17 cellular contexts compared by ENCODE assay signal in genomic region chr5:177984565-177985166, GRCh38. TPM values are rescaled to one million over a fixed set of nuclear protein-coding genes. Genes with fewer than 3 reads are reported as not detected.
DNase-seq lines count a peak whose midpoint lies in the region; ATAC-seq, FAIRE-seq and TF ChIP-seq lines count a peak whose summit lies in the region.
"Had no signal": no experiment of that assay in that cellular context is flagged by ENCODE, and none has a peak within 500 bp of the region (broad histone marks: within the 10 kb centered on the region; RNA-seq: fewer than 3 reads in every experiment).

No MANE protein-coding gene starts in this region.

- no peaks in the 10 kb centered on the region for H3K9me3 Mint-ChIP-seq in T-helper 1 cell treated with Interleukin-12 subunit alpha and Interleukin-12 subunit beta and Interleukin-4 antibody, amounts not matched to agents 30 μg/mL and 1 μg/mL, for 36 hours
- H3K9me3 Mint-ChIP-seq: effector memory CD8-positive, alpha-beta T cell had no signal

- H3K27me3 Mint-ChIP-seq in T-helper 1 cell treated with Interleukin-12 subunit alpha and Interleukin-12 subunit beta and Interleukin-4 antibody, amounts not matched to agents 30 μg/mL and 1 μg/mL, for 36 hours (ENCODE audit: low read depth): peaks cover 70% of the 10 kb centered on the region

- no peak for TF ChIP-seq CTCF in H1 (IDR thresholded peaks at IDR 0.05; ENCODE audit: control extremely low read depth in 1 of 3, insufficient read depth in 1 of 3, low read depth in 1 of 3, low read length in 3 of 3)

- H3K18ac ChIP-seq in H1 (ENCODE audit: extremely low read depth, low read length): no peak overlapping the region
- no peak overlapping the region for H3K18ac ChIP-seq in neuronal stem cell (ENCODE audit: low read length)

- H4K8ac ChIP-seq in H1 (ENCODE audit: extremely low read depth, insufficient read depth, low read length): no peak overlapping the region
- no peak overlapping the region for H4K8ac ChIP-seq in neuronal stem cell (ENCODE audit: low read depth, low read length)

- no peak for TF ChIP-seq POLR2A in H1 (IDR thresholded peaks at IDR 0.05; ENCODE audit: control extremely low read depth in 1 of 2, low read depth in 2 of 2, low read length in 2 of 2)

- no peak for TF ChIP-seq RAD21 in H1 (IDR thresholded peaks at IDR 0.05 in 1 of 2, conservative IDR thresholded peaks at IDR 0.05 in 1 of 2; ENCODE audit: low read depth in 2 of 2, low read length in 2 of 2)

- no peak overlapping the region for H3K4me3 ChIP-seq in Karpas-422 (ENCODE audit: low read length)
- peak overlapping the region in 3 of 4 experiments; percentile 19 to 62 (median 34); a peak in 5 of 8 replicates for H3K4me3 ChIP-seq in H1 (ENCODE audit: extremely low read depth in 1 of 4, insufficient read depth in 2 of 4, low read depth in 3 of 4, low read length in 4 of 4)
- H3K4me3 ChIP-seq in neuronal stem cell (ENCODE audit: low read length in 2 of 2): peak overlapping the region in 1 of 2 donors; percentile 33
- H3K4me3 ChIP-seq: tibial artery had no signal

- no peak overlapping the region for H3K56ac ChIP-seq in H1 (replicated peaks; ENCODE audit: insufficient read length, low read depth, low read length)

- H3K79me1 ChIP-seq in H1 (ENCODE audit: low read depth, low read length): no peaks in the 10 kb centered on the region
- peaks cover 4% of the 10 kb centered on the region for H3K79me1 ChIP-seq in neuronal stem cell (ENCODE audit: low read depth, low read length)

- no peaks in the 10 kb centered on the region for H3K4me1 ChIP-seq in Karpas-422 (ENCODE audit: low read length)
- H3K4me1 ChIP-seq in H1 (replicated peaks in 1 of 4; ENCODE audit: control insufficient read depth in 3 of 4, insufficient read depth in 4 of 4, low read length in 3 of 4): peaks cover 0 to 10% (median 6%) of the 10 kb centered on the region in 4 experiments; a peak in 3 of 7 replicates
- H3K4me1 ChIP-seq in neuronal stem cell (ENCODE audit: control insufficient read depth in 2 of 2, insufficient read depth in 1 of 2, low read depth in 1 of 2, low read length in 2 of 2): peaks cover 0 to 11% of the 10 kb centered on the region in 2 donors

- no peak overlapping the region for H3K27ac Mint-ChIP-seq in T-helper 1 cell treated with Interleukin-12 subunit alpha and Interleukin-12 subunit beta and Interleukin-4 antibody, amounts not matched to agents 30 μg/mL and 1 μg/mL, for 36 hours
- H3K27ac Mint-ChIP-seq: effector memory CD8-positive, alpha-beta T cell had no signal

- H2AFZ ChIP-seq in Karpas-422 (ENCODE audit: low read length): no peak overlapping the region
- peak overlapping the region; percentile 83; the same call in 1 of the 2 replicates for H2AFZ ChIP-seq in H1 (ENCODE audit: low read length)
- H2AFZ ChIP-seq in neuronal stem cell (ENCODE audit: low read length): no peak overlapping the region

- no peak for TF ChIP-seq EP300 in H1 (IDR thresholded peaks at IDR 0.05; ENCODE audit: borderline replicate concordance in 1 of 2, low read depth in 2 of 2, low read length in 2 of 2)

- 39% methylated on average over 45 of the region's 46 CpGs; no CpG with 5 or more reads in 1 of the 2 experiments for WGBS in H1 (ENCODE audit: extremely low coverage in 1 of 2, insufficient coverage in 1 of 2, insufficient read length in 1 of 2, insufficient replicate concordance in 2 of 2, low coverage in 1 of 2, low lambda C conversion rate in 2 of 2, missing lambda C conversion rate in 1 of 2), 2 experiments
- no CpG with 5 or more reads among the region's 46 CpGs for WGBS in neuronal stem cell (ENCODE audit: extremely low coverage in 2 of 2, insufficient read length in 2 of 2, insufficient replicate concordance in 1 of 2), 2 donors

- no peak overlapping the region for H4K91ac ChIP-seq in H1 (replicated peaks; ENCODE audit: insufficient read length, low read length)
- no peak overlapping the region for H4K91ac ChIP-seq in neuronal stem cell (ENCODE audit: low read depth, low read length, poor library complexity)

- H2BK20ac ChIP-seq in H1 (ENCODE audit: low read length): no peak overlapping the region

- H2BK15ac ChIP-seq in H1 (ENCODE audit: low read length) (no peak overlapping the region), neuronal stem cell (ENCODE audit: low read length) (no peak overlapping the region)

- POLR2A ChIA-PET in H1 (lab: Charles Lee; ENCODE audit: partially characterized antibody): interaction anchor here (0.5 to 1.3 kb wide), 3 partner anchors 9 to 166 kb away, joined by 3 to 5 read pairs (median 4); no protein-coding TSS in a partner anchor

- H3K36me3 Mint-ChIP-seq in T-helper 1 cell treated with Interleukin-12 subunit alpha and Interleukin-12 subunit beta and Interleukin-4 antibody, amounts not matched to agents 30 μg/mL and 1 μg/mL, for 36 hours (ENCODE audit: low read depth): no peaks in the 10 kb centered on the region

- no peak overlapping the region for H2AK5ac ChIP-seq in H1 (ENCODE audit: low read depth, low read length)
- no peak overlapping the region for H2AK5ac ChIP-seq in neuronal stem cell (ENCODE audit: low read depth, low read length)

- CTCF ChIA-PET in H1 (lab: Charles Lee; ENCODE audit: partially characterized antibody): interaction anchor here (0.7 to 3.5 kb wide), 11 partner anchors 9 to 1327 kb away, joined by 3 to 26 read pairs (median 3); partner anchors contain the start of gene PROP1

- H2BK120ac ChIP-seq in H1 (replicated peaks; ENCODE audit: low read depth, low read length): no peak overlapping the region
- H2BK120ac ChIP-seq in neuronal stem cell (ENCODE audit: low read depth, low read length): no peak overlapping the region

- no peak overlapping the region for H3K14ac ChIP-seq in H1 (ENCODE audit: insufficient read length)
- H3K14ac ChIP-seq in neuronal stem cell (ENCODE audit: low read length): peak overlapping the region; percentile 17

- H4K5ac ChIP-seq in H1 (ENCODE audit: insufficient read length, low read depth, low read length): no peak overlapping the region

- no peaks in the 10 kb centered on the region; the same call in 1 of the 2 replicates for H3K23me2 ChIP-seq in H1 (ENCODE audit: low read depth, low read length)

- no peak overlapping the region for H3K4me2 ChIP-seq in Karpas-422 (ENCODE audit: low read depth, low read length, poor library complexity, severe bottlenecking)
- peak overlapping the region in 1 of 2 experiments; percentile 70; a peak in 3 of 4 replicates for H3K4me2 ChIP-seq in H1 (ENCODE audit: insufficient read depth in 1 of 2, low read depth in 2 of 2, low read length in 2 of 2)
- H3K4me2 ChIP-seq in neuronal stem cell (ENCODE audit: insufficient read depth, low read length, poor library complexity, severe bottlenecking): no peak overlapping the region

- H3K23ac ChIP-seq in H1 (ENCODE audit: insufficient read length): no peak overlapping the region
- H3K23ac ChIP-seq in neuronal stem cell (ENCODE audit: low read depth, low read length, poor library complexity): no peak overlapping the region

- FAIRE-seq in H1 (lab: Jason Lieb, UNC): no peak
- FAIRE-seq: GM18507, RCC 7860 had no signal

- DNase-seq in T-helper 1 cell (no peak), Karpas-422 (peak; percentile 10), H1 (ENCODE audit: low read depth in 1 of 2, low spot score in 2 of 2) (no peak), neuronal stem cell (ENCODE audit: low spot score) (no peak), midbrain (lab: John Stamatoyannopoulos, UW) (no peak), NCI-H128 (lab: John Stamatoyannopoulos, UW; ENCODE audit: unreplicated experiment) (no peak)
- DNase-seq: activated effector memory CD4-positive, alpha-beta T cell treated with Interleukin-2 at 50 U/mL for 16 hours; effector memory CD8-positive, alpha-beta T cell; NCI-H2081; tibial artery had no signal

- H3K9me3 ChIP-seq in Karpas-422 (ENCODE audit: low read length) (no peaks in the 10 kb centered on the region), H1 (ENCODE audit: insufficient read depth in 2 of 2, low read depth in 1 of 2, low read length in 1 of 2) (no peaks in the 10 kb centered on the region), neuronal stem cell (replicated peaks in 1 of 2; ENCODE audit: control insufficient read depth in 2 of 2, insufficient read depth in 1 of 2, low read depth in 1 of 2, low read length in 2 of 2) (peaks cover 0 to 3% of the 10 kb centered on the region in 2 donors)
- H3K9me3 ChIP-seq: tibial artery had no signal

- H3K27ac ChIP-seq in Karpas-422 (ENCODE audit: low read length): no peak overlapping the region
- H3K27ac ChIP-seq in H1 (ENCODE audit: low read depth, low read length): no peak overlapping the region
- H3K27ac ChIP-seq in neuronal stem cell (replicated peaks; ENCODE audit: low read length): no peak overlapping the region
- H3K27ac ChIP-seq: 22Rv1, HL-60, tibial artery had no signal

- H2BK5ac ChIP-seq in H1 (ENCODE audit: low read depth, low read length): no peak overlapping the region
- H2BK5ac ChIP-seq in neuronal stem cell (ENCODE audit: low read length): no peak overlapping the region

- no peaks in the 10 kb centered on the region for H3K36me3 ChIP-seq in Karpas-422 (ENCODE audit: insufficient read depth, low read length)
- H3K36me3 ChIP-seq in H1 (ENCODE audit: control insufficient read depth in 2 of 4, insufficient read depth in 4 of 4, low read length in 3 of 4): no peaks in the 10 kb centered on the region
- no peaks in the 10 kb centered on the region for H3K36me3 ChIP-seq in neuronal stem cell (replicated peaks in 1 of 2; ENCODE audit: control insufficient read depth in 2 of 2, insufficient read depth in 2 of 2, low read length in 2 of 2)
- H3K36me3 ChIP-seq: tibial artery had no signal

- H4K20me1 ChIP-seq in Karpas-422 (ENCODE audit: insufficient read depth, low read depth, low read length): no peaks in the 10 kb centered on the region
- H4K20me1 ChIP-seq in H1 (replicated peaks in 1 of 2; ENCODE audit: control insufficient read depth in 1 of 2, insufficient read depth in 2 of 2, low read length in 2 of 2): no peaks in the 10 kb centered on the region

- no peaks in the 10 kb centered on the region for H3K9me2 ChIP-seq in Karpas-422 (replicated peaks; ENCODE audit: insufficient read depth, low read length)

- H3K27me3 ChIP-seq in Karpas-422 (ENCODE audit: low read length) (no peaks in the 10 kb centered on the region), H1 (replicated peaks in 1 of 4; ENCODE audit: control insufficient read depth in 3 of 4, extremely low read depth in 1 of 4, insufficient read depth in 3 of 4, low read length in 3 of 4) (peaks cover 4 to 43% (median 26%) of the 10 kb centered on the region in 4 experiments; a peak in 6 of 7 replicates), neuronal stem cell (ENCODE audit: control insufficient read depth in 3 of 3, insufficient read depth in 3 of 3, low read depth in 1 of 3, low read length in 3 of 3) (peaks cover 0 to 6% (median 0%) of the 10 kb centered on the region in 3 experiments)

- H3K4me1 Mint-ChIP-seq in T-helper 1 cell treated with Interleukin-12 subunit alpha and Interleukin-12 subunit beta and Interleukin-4 antibody, amounts not matched to agents 30 μg/mL and 1 μg/mL, for 36 hours (ENCODE audit: low read depth): peaks cover 2% of the 10 kb centered on the region

- no peak for ATAC-seq in GM18502 (IDR thresholded peaks at IDR 0.05; ENCODE audit: poor library complexity, unreplicated experiment)
- ATAC-seq: effector memory CD8-positive, alpha-beta T cell had no signal

- H3K4ac ChIP-seq in H1 (replicated peaks; ENCODE audit: insufficient read length, low read depth, low read length) (no peak overlapping the region), neuronal stem cell (ENCODE audit: low read length) (no peak overlapping the region)

- no peak overlapping the region for H3K9ac ChIP-seq in Karpas-422 (ENCODE audit: low read length)
- H3K9ac ChIP-seq in H1 (replicated peaks in 1 of 4; ENCODE audit: extremely low read depth in 1 of 4, low read depth in 3 of 4, low read length in 3 of 4): no peak overlapping the region; a peak in 1 of 7 replicates
- no peak overlapping the region for H3K9ac ChIP-seq in neuronal stem cell (ENCODE audit: low read depth, low read length, poor library complexity)

- H2BK12ac ChIP-seq in H1 (ENCODE audit: low read depth, low read length) (no peak overlapping the region), neuronal stem cell (ENCODE audit: low read length) (no peak overlapping the region)

- no peaks in the 10 kb centered on the region for H3K79me2 ChIP-seq in Karpas-422 (ENCODE audit: low read length)
- H3K79me2 ChIP-seq in H1 (ENCODE audit: control insufficient read depth in 1 of 2, insufficient read depth in 2 of 2, low read length in 2 of 2): no peaks in the 10 kb centered on the region

- peak overlapping the region; percentile 30 for H3K4me3 Mint-ChIP-seq in T-helper 1 cell treated with Interleukin-12 subunit alpha and Interleukin-12 subunit beta and Interleukin-4 antibody, amounts not matched to agents 30 μg/mL and 1 μg/mL, for 36 hours

RNA-seq across cellular contexts. Expression of gene PROP1, which starts 11.4 kb away (rescaled TPM):
- total RNA-seq in Karpas-422 (2014; rRNA removed; shearing (Covaris generic); ENCODE audit: low replicate concordance): not detected in 2 replicates
- total RNA-seq in H1 (2021; fragmentation: NEBNext Ultra II Directional; extraction: Animal tissue kit (Norgen Biotek cat#: 25700)): not detected in 2 replicates
- polyA plus RNA-seq in H1 (2011; rRNA removed): 0.09 TPM in 1 of 2 replicates, not detected in the other
- polyA plus RNA-seq in H1 (2011; cell fraction: cytosol; rRNA removed): not detected
- not detected for polyA plus RNA-seq in H1 (2011; cell fraction: nucleus; rRNA removed)
- 0.11 to 0.12 TPM in 2 of 4 replicates, not detected in the others for polyA plus RNA-seq in H1 (2012, experiment 1 of 2)
- not detected for polyA plus RNA-seq in H1 (2012, experiment 2 of 2)
- polyA plus RNA-seq in H1 (2013, experiment 1 of 2): 0.04 TPM
- polyA plus RNA-seq in H1 (2013, experiment 2 of 2): not detected
- not detected in 2 replicates for polyA minus RNA-seq in H1 (2011; rRNA and poly(A)+ RNA removed)
- not detected for polyA minus RNA-seq in H1 (2011; cell fraction: cytosol; rRNA and poly(A)+ RNA removed)
- not detected for polyA minus RNA-seq in H1 (2011; cell fraction: nucleus; rRNA and poly(A)+ RNA removed)
- polyA plus RNA-seq in neuronal stem cell (2013, experiment 1 of 2): not detected
- not detected for polyA plus RNA-seq in neuronal stem cell (2013, experiment 2 of 2)
- total RNA-seq: myocyte had no signal
